6 cellular contexts compared by ENCODE assay signal in genomic region chr7:128613366-128613765, GRCh38. TPM values are rescaled to one million over a fixed set of nuclear protein-coding genes. Genes with fewer than 3 reads are reported as not detected.
DNase-seq lines count a peak whose midpoint lies in the region; FAIRE-seq and TF ChIP-seq lines count a peak whose summit lies in the region.
"Not testable (repeated sequence)": the region's sequence is repeated elsewhere in the genome, so short reads cannot be mapped to it uniquely, and the experiment has no call there.

No MANE protein-coding gene starts in this region.

- POLR2A ChIA-PET in activated CD4-positive, alpha-beta T cell treated with anti-CD3 and anti-CD28 coated beads, Interleukin-2, amount 10 ng/mL, durations not matched to agents 7 days and 5 days (lab: Charles Lee); MCF 10A (lab: Yijun Ruan, JAX): not testable (repeated sequence)

- in situ Hi-C loops in GM23248 (cut with MboI) = loop anchor here (25.0 kb wide), 1 partner anchor 274 kb away; no protein-coding TSS in a partner anchor

- H3K9me2 ChIP-seq in GM23248 (ENCODE audit: insufficient read depth) = not testable (repeated sequence)

- not testable (repeated sequence) for H3K27me3 Mint-ChIP-seq in activated CD4-positive, alpha-beta T cell treated with anti-CD3 and anti-CD28 coated beads, Interleukin-2, amount 10 ng/mL, durations not matched to agents 7 days and 5 days; astrocyte (ENCODE audit: low read depth, unreplicated experiment); MCF 10A (ENCODE audit: insufficient read depth, unreplicated experiment); neural progenitor cell (ENCODE audit: insufficient read depth, low read depth)

- not testable (repeated sequence) for H2AFZ ChIP-seq in GM23248; astrocyte (ENCODE audit: low read depth, low read length); neural progenitor cell (replicated peaks)

- not testable (repeated sequence) for H3K9ac ChIP-seq in GM23248; astrocyte (ENCODE audit: low read length); neural progenitor cell

- H3K27me3 ChIP-seq in GM23248 (replicated peaks; ENCODE audit: insufficient read depth); astrocyte (ENCODE audit: insufficient read depth, low read length); neural progenitor cell: not testable (repeated sequence)

- not testable (repeated sequence) for H3K4me1 Mint-ChIP-seq in activated CD4-positive, alpha-beta T cell treated with anti-CD3 and anti-CD28 coated beads, Interleukin-2, amount 10 ng/mL, durations not matched to agents 7 days and 5 days; astrocyte (ENCODE audit: low read depth, unreplicated experiment); MCF 10A (ENCODE audit: insufficient read depth, unreplicated experiment); neural progenitor cell

- peak overlapping the region; percentile 44 for H3K27ac Mint-ChIP-seq in activated CD4-positive, alpha-beta T cell treated with anti-CD3 and anti-CD28 coated beads, Interleukin-2, amount 10 ng/mL, durations not matched to agents 7 days and 5 days
- not testable (repeated sequence) for H3K27ac Mint-ChIP-seq in astrocyte (ENCODE audit: unreplicated experiment); neural progenitor cell
- H3K27ac Mint-ChIP-seq in MCF 10A (ENCODE audit: low read depth, unreplicated experiment) = peak overlapping the region; percentile 12

- DNase-seq in GM23248 (peak; percentile 4), putamen (ENCODE audit: low spot score) (peak; percentile 41)
- not testable (repeated sequence) for DNase-seq in activated CD4-positive, alpha-beta T cell treated with anti-CD3 and anti-CD28 coated beads, Interleukin-2, amount 10 ng/mL, durations not matched to agents 7 days and 5 days; astrocyte (ENCODE audit: low read depth); MCF 10A (ENCODE audit: unreplicated experiment); neural progenitor cell (ENCODE audit: low spot score)

- not testable (repeated sequence) for H3K4me2 ChIP-seq in GM23248 (ENCODE audit: unreplicated experiment); astrocyte (ENCODE audit: low read length); neural progenitor cell

- peaks cover 30% of the 10 kb centered on the region; the same call in 1 of the 2 replicates for H3K36me3 ChIP-seq in GM23248 (ENCODE audit: low read depth)
- not testable (repeated sequence) for H3K36me3 ChIP-seq in astrocyte (ENCODE audit: insufficient read depth, low read length); neural progenitor cell

- not testable (repeated sequence) for H3K9me3 ChIP-seq in GM23248 (ENCODE audit: low read depth); astrocyte (ENCODE audit: insufficient read depth, low read depth, low read length); neural progenitor cell (ENCODE audit: low read depth)

- WGBS in GM23248 (ENCODE audit: low coverage in 1 of 2, low lambda C conversion rate in 2 of 2, missing lambda C conversion rate in 2 of 2), 2 experiments = 74 to 83% methylated on average over 3 of the region's 3 CpGs

- not testable (repeated sequence) for TF ChIP-seq CTCF in astrocyte (IDR thresholded peaks at IDR 0.05; ENCODE audit: insufficient read depth, low read depth, low read length); MCF 10A (IDR thresholded peaks at IDR 0.05; ENCODE audit: unreplicated experiment); neural progenitor cell (IDR thresholded peaks at IDR 0.05)

- BruUV-seq in MCF 10A (replicated peaks; lab: Mats Ljungman, UMichigan) = not testable (repeated sequence)

- CTCF ChIA-PET in activated CD4-positive, alpha-beta T cell treated with anti-CD3 and anti-CD28 coated beads, Interleukin-2, amount 10 ng/mL, durations not matched to agents 7 days and 5 days (lab: Charles Lee) = not testable (repeated sequence)
- CTCF ChIA-PET in MCF 10A (lab: Yijun Ruan, JAX) = interaction anchor here (0.7 kb wide), 1 partner anchor 423 kb away, joined by 3 read pairs; no protein-coding TSS in a partner anchor

- H3K9me3 Mint-ChIP-seq in activated CD4-positive, alpha-beta T cell treated with anti-CD3 and anti-CD28 coated beads, Interleukin-2, amount 10 ng/mL, durations not matched to agents 7 days and 5 days; astrocyte (ENCODE audit: unreplicated experiment); MCF 10A (ENCODE audit: unreplicated experiment); neural progenitor cell: not testable (repeated sequence)

- intact Hi-C loops in MCF 10A (cut with micrococcal nuclease) = not testable (repeated sequence)

- H3K27ac ChIP-seq in GM23248; astrocyte (ENCODE audit: low read depth, low read length): not testable (repeated sequence)
- peak overlapping the region; percentile 0 for H3K27ac ChIP-seq in neural progenitor cell

- H3K79me2 ChIP-seq in GM23248 (ENCODE audit: insufficient read depth) = peaks cover 78% of the 10 kb centered on the region
- not testable (repeated sequence) for H3K79me2 ChIP-seq in astrocyte (ENCODE audit: insufficient read depth, low read length)
- H3K79me2 ChIP-seq in neural progenitor cell (ENCODE audit: low read depth) = peaks cover 13% of the 10 kb centered on the region

- FAIRE-seq in astrocyte (lab: Jason Lieb, UNC) = peak; percentile 26

- not testable (repeated sequence) for H3K4me3 ChIP-seq in GM23248; astrocyte (ENCODE audit: insufficient read depth, low read depth, low read length); neural progenitor cell

- H3K4me1 ChIP-seq in GM23248 (ENCODE audit: insufficient read depth); astrocyte (ENCODE audit: insufficient read depth, low read length); neural progenitor cell: not testable (repeated sequence)

- H3F3A ChIP-seq in GM23248 (ENCODE audit: insufficient read depth) = not testable (repeated sequence)
- H3F3A ChIP-seq in neural progenitor cell (ENCODE audit: low read depth) = peaks cover 19% of the 10 kb centered on the region

- H3K36me3 Mint-ChIP-seq in activated CD4-positive, alpha-beta T cell treated with anti-CD3 and anti-CD28 coated beads, Interleukin-2, amount 10 ng/mL, durations not matched to agents 7 days and 5 days (ENCODE audit: low read depth) = peaks cover 19% of the 10 kb centered on the region
- not testable (repeated sequence) for H3K36me3 Mint-ChIP-seq in astrocyte (ENCODE audit: low read depth, unreplicated experiment); neural progenitor cell
- peaks cover 48% of the 10 kb centered on the region for H3K36me3 Mint-ChIP-seq in MCF 10A (ENCODE audit: insufficient read depth, unreplicated experiment)

- H4K20me1 ChIP-seq in GM23248 (ENCODE audit: insufficient read depth); neural progenitor cell (ENCODE audit: low read depth): not testable (repeated sequence)
- H4K20me1 ChIP-seq in astrocyte (ENCODE audit: insufficient read depth, low read length) = peaks cover 13% of the 10 kb centered on the region

- H3K4me3 Mint-ChIP-seq in activated CD4-positive, alpha-beta T cell treated with anti-CD3 and anti-CD28 coated beads, Interleukin-2, amount 10 ng/mL, durations not matched to agents 7 days and 5 days; astrocyte (ENCODE audit: unreplicated experiment); MCF 10A (ENCODE audit: unreplicated experiment); neural progenitor cell: not testable (repeated sequence)

RNA-seq across cellular contexts. Expression of gene GARIN1A, which starts 58.7 kb away (rescaled TPM):
- 0.43 and 0.89 TPM in 2 replicates for total RNA-seq in GM23248 (2014; rRNA removed; shearing (Covaris generic))
- polyA plus RNA-seq in GM23248 (2016; fragmentation: Nextera tagmentation; extraction: Ambion mirVana) = 0.28 and 0.42 TPM in 2 replicates
- total RNA-seq in activated CD4-positive, alpha-beta T cell treated with anti-CD3 and anti-CD28 coated beads, Interleukin-2, amount 10 ng/mL, durations not matched to agents 7 days and 5 days = under 1 TPM; 0.48 to 0.92 TPM
- 2.7 and 5.9 TPM in 2 replicates for total RNA-seq in astrocyte
- 2.3 and 5.9 TPM in 2 replicates for total RNA-seq in MCF 10A (2022)
- total RNA-seq in neural progenitor cell (ENCODE audit: low replicate concordance) = 0.43 TPM in 1 of 2 replicates, not detected in the other
